In genomic region chr6:35515939-35516338, GRCh38 we compare ENCODE assay signal across 9 cellular contexts. TPM values are rescaled to one million over a fixed set of nuclear protein-coding genes. Genes with fewer than 3 reads are reported as not detected.
"Had no signal": no experiment of that assay in that cellular context is flagged by ENCODE, and none has a peak within 500 bp of the region (broad histone marks: within the 10 kb centered on the region; RNA-seq: fewer than 3 reads in every experiment).

No MANE protein-coding gene starts in this region.

RNA-seq across cellular contexts. Expression of gene TULP1, which starts 3.2 kb away (rescaled TPM):
- total RNA-seq: activated B cell treated with CpG ODN at 0.5 μM for 24 hours; activated CD8-positive, alpha-beta T cell treated with anti-CD3 and anti-CD28 coated beads for 36 hours; activated T-cell treated with anti-CD3 and anti-CD28 coated beads, Interleukin-2, amount 50 U/mL, for 4 hours; activated T-helper 17 cell treated with anti-CD3 and anti-CD28 coated beads, Interleukin-2, amount 50 U/mL, for 72 hours; astrocyte; cardiac septum; glomerular endothelial cell; heart right ventricle; T-helper 17 cell had no signal
